Comparison of ENCODE assay signal across 14 cellular contexts in the genomic region with DNA sequence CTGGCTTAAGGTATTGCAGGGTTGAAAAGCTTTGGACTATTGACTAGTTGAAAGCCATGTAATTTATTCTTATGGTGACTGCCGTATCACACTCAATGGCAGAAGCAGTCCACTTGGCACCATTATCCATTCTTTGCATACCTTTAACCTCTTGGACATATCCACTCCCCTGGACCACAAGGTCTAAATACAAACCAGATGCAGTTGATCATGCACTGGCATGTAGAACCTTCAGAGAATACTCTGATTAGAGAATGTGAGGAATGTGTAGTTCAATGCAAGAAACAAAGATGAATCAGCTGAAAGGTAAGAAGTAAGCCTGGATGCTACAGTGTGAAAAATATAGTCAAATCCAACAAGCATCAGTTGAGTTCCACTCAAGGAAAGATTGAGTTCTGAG.
DNase-seq lines count a peak whose midpoint lies in the region; ATAC-seq and TF ChIP-seq lines count a peak whose summit lies in the region.
"Had no signal": no experiment of that assay in that cellular context is flagged by ENCODE, and none has a peak within 500 bp of the region (broad histone marks: within the 10 kb centered on the region; RNA-seq: fewer than 3 reads in every experiment).

No MANE protein-coding gene starts in this region.

- H3K9me2 ChIP-seq in MM.1S (replicated peaks; ENCODE audit: insufficient read depth, low read length) (no peaks in the 10 kb centered on the region), GM23338 (ENCODE audit: insufficient read depth) (no peaks in the 10 kb centered on the region)

- H3K27me3 ChIP-seq in right atrium auricular region (no peaks in the 10 kb centered on the region), MM.1S (replicated peaks; ENCODE audit: insufficient read depth, low read length) (no peaks in the 10 kb centered on the region), GM23338 (ENCODE audit: insufficient read depth) (no peaks in the 10 kb centered on the region)
- H3K27me3 ChIP-seq: ovary, stomach had no signal

- no peaks in the 10 kb centered on the region for H3K79me2 ChIP-seq in MM.1S (ENCODE audit: low read length)
- H3K79me2 ChIP-seq in GM23338 (replicated peaks; ENCODE audit: insufficient read depth): no peaks in the 10 kb centered on the region

- no peak overlapping the region for H3K4me3 Mint-ChIP-seq in GM23338

- H3K4me1 Mint-ChIP-seq in GM23338: peaks cover 16% of the 10 kb centered on the region

- no peaks in the 10 kb centered on the region for H3K9me3 ChIP-seq in right atrium auricular region
- no peaks in the 10 kb centered on the region for H3K9me3 ChIP-seq in MM.1S (replicated peaks; ENCODE audit: insufficient read depth, low read length)
- H3K9me3 ChIP-seq: ovary, stomach had no signal

- no peak for DNase-seq in Right ventricle myocardium superior
- DNase-seq in right atrium auricular region (ENCODE audit: low spot score): no peak
- DNase-seq in fibroblast of pulmonary artery (ENCODE audit: low read depth): peak; percentile 66
- DNase-seq in superior temporal gyrus (ENCODE audit: extremely low spot score): peak; percentile 63
- DNase-seq in MM.1S: no peak
- DNase-seq in GM23338 (ENCODE audit: low spot score): no peak
- DNase-seq: aorta; NCI-H187; NK-92 treated with Interleukin-12 subunit alpha and Interleukin-12 subunit beta, amount 100 ng/mL, for 24 hours; ovary; stimulated activated CD4-positive, alpha-beta T cell treated with anti-CD3 and anti-CD28 coated beads, Interleukin-1b, Interleukin-23, amount 100 ng/mL, for 48 hours had no signal

- ATAC-seq in Right ventricle myocardium superior (ENCODE audit: poor library complexity) (peak; percentile 25), GM18520 (IDR thresholded peaks at IDR 0.05; ENCODE audit: unreplicated experiment) (no peak), GM23338 (no peak)

- H3K27ac ChIP-seq in right atrium auricular region (no peak overlapping the region), VCaP (peak overlapping the region; percentile 66), MM.1S (ENCODE audit: low read length) (no peak overlapping the region), GM23338 (ENCODE audit: low read depth) (no peak overlapping the region)
- H3K27ac ChIP-seq: ovary had no signal

- no peaks in the 10 kb centered on the region for H3K36me3 ChIP-seq in right atrium auricular region
- no peaks in the 10 kb centered on the region for H3K36me3 ChIP-seq in MM.1S (replicated peaks; ENCODE audit: insufficient read depth, low read length)
- no peaks in the 10 kb centered on the region for H3K36me3 ChIP-seq in GM23338 (ENCODE audit: insufficient read depth)
- H3K36me3 ChIP-seq: ovary, stomach had no signal

- H3F3A ChIP-seq in MM.1S (ENCODE audit: insufficient read depth, low read length) (no peaks in the 10 kb centered on the region), GM23338 (replicated peaks; ENCODE audit: low read depth) (no peaks in the 10 kb centered on the region)

- H3K9me3 Mint-ChIP-seq in GM23338: no peaks in the 10 kb centered on the region

- H4K20me1 ChIP-seq in MM.1S (ENCODE audit: insufficient read depth, low read length): no peaks in the 10 kb centered on the region
- H4K20me1 ChIP-seq in GM23338 (replicated peaks; ENCODE audit: insufficient read depth): 0 out of 2 replicates have a peak, but pooled peaks cover 7% of the 10 kb centered on the region

- TF ChIP-seq CTCF in right atrium auricular region (IDR thresholded peaks at IDR 0.05) (no peak), VCaP (conservative IDR thresholded peaks at IDR 0.05) (no peak), fibroblast of pulmonary artery (IDR thresholded peaks at IDR 0.05; ENCODE audit: low read length, missing control alignments) (no peak), MM.1S (IDR thresholded peaks at IDR 0.05; ENCODE audit: low read length) (no peak), GM23338 (conservative IDR thresholded peaks at IDR 0.05; ENCODE audit: low read depth in 2 of 2) (no peak)

- intact Hi-C loops in Right ventricle myocardium superior (cut with DNase I): loop anchor here (10.0 kb wide), 1 partner anchor 93 kb away; a partner anchor contains a TSS

- H3K4me1 ChIP-seq in right atrium auricular region (peaks cover 0 to 14% of the 10 kb centered on the region in 2 donors), MM.1S (ENCODE audit: low read length) (no peaks in the 10 kb centered on the region), GM23338 (ENCODE audit: insufficient read depth) (peaks cover 12% of the 10 kb centered on the region)

- H3K36me3 Mint-ChIP-seq in GM23338 (ENCODE audit: low read depth): no peaks in the 10 kb centered on the region

- H3K9ac ChIP-seq in MM.1S (ENCODE audit: low read length): no peak overlapping the region

- H3K27me3 Mint-ChIP-seq in GM23338 (ENCODE audit: insufficient read depth, low read depth, poor library complexity): peaks cover 2% of the 10 kb centered on the region

- no peak overlapping the region for H3K4me3 ChIP-seq in right atrium auricular region
- H3K4me3 ChIP-seq in fibroblast of pulmonary artery (replicated peaks; ENCODE audit: low read depth, low read length): no peak overlapping the region
- H3K4me3 ChIP-seq in MM.1S (ENCODE audit: low read length): no peak overlapping the region
- no peak overlapping the region for H3K4me3 ChIP-seq in GM23338
- H3K4me3 ChIP-seq: ovary, stomach had no signal

- no peak overlapping the region; the same call in 1 of the 2 replicates for H3K27ac Mint-ChIP-seq in GM23338

- H2AFZ ChIP-seq in MM.1S (ENCODE audit: low read length) (no peak overlapping the region), GM23338 (no peak overlapping the region)

- H3K4me2 ChIP-seq in MM.1S (ENCODE audit: low read depth, low read length) (no peak overlapping the region), GM23338 (no peak overlapping the region)

TF ChIP-seq in GM23338, 12 proteins besides CTCF, POLR2A, EP300 and RAD21:
- TF ChIP-seq ZNF331 (CRISPR knock-in tag; IDR thresholded peaks at IDR 0.05; ENCODE audit: low read depth): no peak
TF ChIP-seq in GM23338: peak in this region for 0.

Comparison
In these comparisons a context has a peak if more than half of its experiments do, and no peak if none do; other contexts are left out.
1. DNase-seq: peak in fibroblast of pulmonary artery (single experiment) and superior temporal gyrus (single experiment); none in Right ventricle myocardium superior (single experiment), right atrium auricular region (single experiment), MM.1S (single experiment) and GM23338 (single experiment).